Comparison of ENCODE assay signal across 8 cellular contexts in the genomic region with DNA sequence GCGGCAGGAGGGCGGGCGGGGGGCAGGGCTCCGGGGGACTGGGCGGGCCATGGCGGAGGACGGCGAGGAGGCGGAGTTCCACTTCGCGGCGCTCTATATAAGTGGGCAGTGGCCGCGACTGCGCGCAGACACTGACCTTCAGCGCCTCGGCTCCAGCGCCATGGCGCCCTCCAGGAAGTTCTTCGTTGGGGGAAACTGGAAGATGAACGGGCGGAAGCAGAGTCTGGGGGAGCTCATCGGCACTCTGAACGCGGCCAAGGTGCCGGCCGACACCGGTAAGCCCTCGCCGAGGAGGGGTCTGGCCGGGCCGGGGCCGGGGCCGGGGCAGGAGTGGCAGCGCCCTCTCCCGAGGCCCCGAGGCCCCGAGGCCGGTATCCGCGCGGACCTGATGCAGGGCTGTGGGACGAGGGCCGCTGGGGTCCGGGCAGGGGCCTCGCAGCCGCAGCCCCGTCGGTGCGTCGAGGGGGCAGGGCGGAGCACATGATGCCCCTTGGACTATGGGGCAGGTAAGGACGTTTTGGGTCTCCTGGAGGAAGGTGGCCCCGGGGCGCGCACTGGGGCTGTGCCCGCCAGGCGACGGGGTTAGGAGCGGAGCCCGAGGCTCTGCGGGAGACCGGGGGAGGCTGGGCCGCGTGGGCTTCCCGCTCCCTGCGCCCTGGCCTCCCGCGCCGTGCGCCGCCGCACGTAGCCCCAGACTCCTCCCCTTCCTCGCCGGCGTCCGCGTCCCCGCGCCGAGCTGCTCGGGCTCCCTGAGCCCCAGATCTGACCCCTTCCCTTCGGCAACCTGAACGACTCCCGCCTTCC. TPM values are rescaled to one million over a fixed set of nuclear protein-coding genes. Genes with fewer than 3 reads are reported as not detected.
A peak's percentile ranks its signal among the peaks of the same experiment; 100 is the strongest.
DNase-seq lines count a peak whose midpoint lies in the region; ATAC-seq, FAIRE-seq and TF ChIP-seq lines count a peak whose summit lies in the region.

A gene (plus strand): TSS at position 125 of the 804 bp plus-strand sequence. CDS start 36 bp downstream, at position 161.

- WGBS in HepG2 (ENCODE audit: low lambda C conversion rate): 1% methylated on average over 17 of the region's 87 CpGs

- peak within 1 kb of the TSS; percentile 98 for H3K4me2 ChIP-seq in HepG2 (ENCODE audit: low read depth, low read length)

- DNase-seq in A673 (ENCODE audit: low spot score) (peak; percentile 80), NCI-H446 (lab: John Stamatoyannopoulos, UW) (peak; percentile 63 to 92), dermis blood vessel endothelial cell (peak; percentile 86), HepG2 (ENCODE audit: low spot score) (peak; percentile 39)
- DNase-seq in activated CD4-positive, alpha-beta T cell treated with anti-CD3 and anti-CD28 coated beads, Interleukin-2, amount 50 U/mL, for 24 hours (ENCODE audit: low read depth in 1 of 2, low spot score in 1 of 2): peak; percentile 64 to 71
- peak; percentile 73 to 82 for DNase-seq in stimulated activated CD4-positive, alpha-beta T cell treated with anti-CD3 and anti-CD28 coated beads, Interleukin-2, amount 100 ng/mL, for 48 hours

- POLR2A ChIA-PET in A673 (lab: Charles Lee; ENCODE audit: low non-redundant PET): interaction anchor here (0.6 to 0.8 kb wide), 2 partner anchors 15 to 144 kb away, joined by 3 to 4 read pairs; no protein-coding TSS in a partner anchor
- POLR2A ChIA-PET in HepG2 (lab: Yijun Ruan, JAX): interaction anchor here (0.5 to 6.0 kb wide), 19 partner anchors 13 to 1039 kb away, joined by 3 to 132 read pairs (median 5); a partner anchor contains a TSS

- in situ Hi-C loops in HepG2 (cut with HindIII; ENCODE audit: extremely low pct_ligation_motif_present, low pct_unique_long_range_greater_than_20kb): no loop called here

- peak within 1 kb of the TSS; percentile 100 for H3K4me3 ChIP-seq in A673 (ENCODE audit: low read depth, low read length, poor library complexity, severe bottlenecking)
- H3K4me3 ChIP-seq in HepG2 (replicated peaks in 1 of 3; ENCODE audit: insufficient read depth in 1 of 3, low read depth in 2 of 3, low read length in 3 of 3): peak within 1 kb of the TSS; percentile 88 to 96 (median 92)

- no peaks in the 10 kb centered on the region for H3K27me3 ChIP-seq in A673 (replicated peaks; ENCODE audit: insufficient read depth, low read depth, low read length, poor library complexity)
- H3K27me3 ChIP-seq in HepG2 (ENCODE audit: control insufficient read depth in 1 of 2, insufficient read depth in 2 of 2, low read length in 2 of 2): no peaks in the 10 kb centered on the region; a peak in 1 of 5 replicates

- ATAC-seq in GM18861 (IDR thresholded peaks at IDR 0.05; ENCODE audit: unreplicated experiment) (peak; percentile 40), HG03066 (IDR thresholded peaks at IDR 0.05; ENCODE audit: low read depth, unreplicated experiment) (peak; percentile 59), HepG2 (peak; percentile 73)

- H3K36me3 ChIP-seq in A673 (ENCODE audit: insufficient read depth, low read length, poor library complexity, severe bottlenecking) (peaks cover 62% of the 10 kb centered on the region), HepG2 (replicated peaks in 1 of 2; ENCODE audit: control insufficient read depth in 1 of 2, insufficient read depth in 2 of 2, low read length in 2 of 2) (peaks cover 17 to 34% of the 10 kb centered on the region in 2 experiments)

- peak in 1 of 2 experiments; percentile 98; a peak in 2 of 4 replicates for TF ChIP-seq POLR2A in HepG2 (IDR thresholded peaks at IDR 0.05; ENCODE audit: insufficient read depth in 1 of 2, low read depth in 2 of 2, low read length in 2 of 2)

- H4K20me1 ChIP-seq in HepG2 (ENCODE audit: insufficient read depth, low read length): peaks cover 44% of the 10 kb centered on the region

- peak within 1 kb of the TSS; percentile 95 for H3K9ac ChIP-seq in HepG2 (ENCODE audit: insufficient read depth, low read depth, low read length)

- TF ChIP-seq CTCF in A673 (conservative IDR thresholded peaks at IDR 0.05; ENCODE audit: low read depth, low read length) (no peak), HepG2 (CRISPR knock-in tag; IDR thresholded peaks at IDR 0.05) (peak; percentile 5; the same call in 1 of the 2 replicates)

- H3K9me3 ChIP-seq in A673 (ENCODE audit: low read depth, low read length, poor library complexity, severe bottlenecking) (no peaks in the 10 kb centered on the region), HepG2 (ENCODE audit: low read length) (no peaks in the 10 kb centered on the region)

- CTCF ChIA-PET in A673 (lab: Charles Lee) (interaction anchor here (0.6 to 1.6 kb wide), 3 partner anchors 114 to 923 kb away, joined by 4 to 6 read pairs (median 6); a partner anchor contains a TSS), HepG2 (lab: Yijun Ruan, JAX; ENCODE audit: low intra/inter-chr PET ratio, low total read pairs) (no interaction called here)

- peak within 1 kb of the TSS; percentile 99 for H3K27ac ChIP-seq in A673 (ENCODE audit: low read depth, low read length, poor library complexity, severe bottlenecking)
- peak within 1 kb of the TSS; percentile 87 for H3K27ac ChIP-seq in HepG2 (ENCODE audit: extremely low read length, insufficient read depth, low read length)

- peak; percentile 59 for TF ChIP-seq RAD21 in HepG2 (CRISPR knock-in tag; IDR thresholded peaks at IDR 0.05)

- no peak for FAIRE-seq in HepG2 (lab: Jason Lieb, UNC)

- H3K4me1 ChIP-seq in A673 (ENCODE audit: insufficient read depth, low read length, poor library complexity, severe bottlenecking) (peaks cover 34% of the 10 kb centered on the region), HepG2 (ENCODE audit: insufficient read depth, low read length) (peaks cover 45% of the 10 kb centered on the region)

- intact Hi-C loops in A673 (cut with micrococcal nuclease; ENCODE audit: unreplicated experiment): loop anchor here (2.0 kb wide), 1 partner anchor 15 kb away; a partner anchor contains a TSS
- intact Hi-C loops in HepG2 (cut with micrococcal nuclease; ENCODE audit: unreplicated experiment): loop anchor here (2.0 kb wide), 1 partner anchor 15 kb away; a partner anchor contains a TSS

- H2AFZ ChIP-seq in HepG2 (ENCODE audit: low read length): no peak within 1 kb of the TSS

- no peak for TF ChIP-seq EP300 in HepG2 (IDR thresholded peaks at IDR 0.05; ENCODE audit: low read depth in 2 of 2, low read length in 2 of 2)
- no peak for TF ChIP-seq EP300 in HepG2 (CRISPR knock-in tag; IDR thresholded peaks at IDR 0.05; ENCODE audit: borderline replicate concordance)

- BruUV-seq in A673 (replicated peaks; lab: Mats Ljungman, UMichigan): no TSS peak
- no TSS peak for BruUV-seq in HepG2 (replicated peaks; lab: Mats Ljungman, UMichigan)

- H3K79me2 ChIP-seq in HepG2 (ENCODE audit: insufficient read depth, low read length): peaks cover 29% of the 10 kb centered on the region

TF ChIP-seq in HepG2, 621 proteins besides CTCF, POLR2A, EP300 and RAD21 (continues in another document):
- TF ChIP-seq NR2F2 (IDR thresholded peaks at IDR 0.05; ENCODE audit: borderline replicate concordance, low read depth) (no peak), FOXP1 (IDR thresholded peaks at IDR 0.05) (no peak), FOXP1 (CRISPR knock-in tag; IDR thresholded peaks at IDR 0.05) (no peak)
- TF ChIP-seq, protein P1, sequence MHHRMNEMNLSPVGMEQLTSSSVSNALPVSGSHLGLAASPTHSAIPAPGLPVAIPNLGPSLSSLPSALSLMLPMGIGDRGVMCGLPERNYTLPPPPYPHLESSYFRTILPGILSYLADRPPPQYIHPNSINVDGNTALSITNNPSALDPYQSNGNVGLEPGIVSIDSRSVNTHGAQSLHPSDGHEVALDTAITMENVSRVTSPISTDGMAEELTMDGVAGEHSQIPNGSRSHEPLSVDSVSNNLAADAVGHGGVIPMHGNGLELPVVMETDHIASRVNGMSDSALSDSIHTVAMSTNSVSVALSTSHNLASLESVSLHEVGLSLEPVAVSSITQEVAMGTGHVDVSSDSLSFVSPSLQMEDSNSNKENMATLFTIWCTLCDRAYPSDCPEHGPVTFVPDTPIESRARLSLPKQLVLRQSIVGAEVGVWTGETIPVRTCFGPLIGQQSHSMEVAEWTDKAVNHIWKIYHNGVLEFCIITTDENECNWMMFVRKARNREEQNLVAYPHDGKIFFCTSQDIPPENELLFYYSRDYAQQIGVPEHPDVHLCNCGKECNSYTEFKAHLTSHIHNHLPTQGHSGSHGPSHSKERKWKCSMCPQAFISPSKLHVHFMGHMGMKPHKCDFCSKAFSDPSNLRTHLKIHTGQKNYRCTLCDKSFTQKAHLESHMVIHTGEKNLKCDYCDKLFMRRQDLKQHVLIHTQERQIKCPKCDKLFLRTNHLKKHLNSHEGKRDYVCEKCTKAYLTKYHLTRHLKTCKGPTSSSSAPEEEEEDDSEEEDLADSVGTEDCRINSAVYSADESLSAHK (CRISPR knock-in tag; IDR thresholded peaks at IDR 0.05; ENCODE audit: borderline replicate concordance): no peak

RNA-seq across cellular contexts. Expression of the gene that starts here (rescaled TPM):
- total RNA-seq in A673 (2021): 1,240 and 1,277 TPM in 2 replicates
- 625 and 743 TPM in 2 replicates for total RNA-seq in dermis blood vessel endothelial cell
- total RNA-seq in HepG2 (2016; rRNA removed; fragmentation: Illumina TruSeq; extraction: Trizol): 945 and 1,237 TPM in 2 replicates
- 140 and 155 TPM in 2 replicates for total RNA-seq in HepG2 (2016; cell fraction: cytosol; rRNA removed; fragmentation: Illumina TruSeq; extraction: Trizol; ENCODE audit: low read depth)
- total RNA-seq in HepG2 (2016; cell fraction: insoluble cytoplasmic fraction; rRNA removed; fragmentation: Illumina TruSeq; extraction: Trizol): 973 and 1,308 TPM in 2 replicates
- 225 and 227 TPM in 2 replicates for total RNA-seq in HepG2 (2016; cell fraction: membrane; rRNA removed; fragmentation: Illumina TruSeq; extraction: Trizol)
- 304 and 321 TPM in 2 replicates for total RNA-seq in HepG2 (2016; cell fraction: nucleus; rRNA removed; fragmentation: Illumina TruSeq; extraction: Trizol)
- polyA plus RNA-seq in HepG2 (2011; rRNA removed): 2,303 and 2,535 TPM in 2 replicates
- 2,411 and 2,863 TPM in 2 replicates for polyA plus RNA-seq in HepG2 (2011; cell fraction: cytosol; rRNA removed)
- 791 and 898 TPM in 2 replicates for polyA plus RNA-seq in HepG2 (2011; cell fraction: nucleus; rRNA removed)
- polyA plus RNA-seq in HepG2 (2012): 761 and 831 TPM in 2 replicates
- 144 and 145 TPM in 2 replicates for polyA plus RNA-seq in HepG2 (2016; cell fraction: cytosol; fragmentation: Illumina TruSeq; extraction: Trizol; ENCODE audit: low read depth)
- polyA plus RNA-seq in HepG2 (2016; cell fraction: insoluble cytoplasmic fraction; fragmentation: Illumina TruSeq; extraction: Trizol; ENCODE audit: low read depth): 1,111 and 1,213 TPM in 2 replicates
- polyA plus RNA-seq in HepG2 (2016; cell fraction: membrane; fragmentation: Illumina TruSeq; extraction: Trizol; ENCODE audit: low read depth): 192 and 205 TPM in 2 replicates
- 439 and 458 TPM in 2 replicates for polyA plus RNA-seq in HepG2 (2016; cell fraction: nucleus; fragmentation: Illumina TruSeq; extraction: Trizol; ENCODE audit: insufficient read depth, low read depth)
- 3,388 and 3,474 TPM in 2 replicates for polyA minus RNA-seq in HepG2 (2011; rRNA and poly(A)+ RNA removed; ENCODE audit: low replicate concordance)
- polyA minus RNA-seq in HepG2 (2011; cell fraction: cytosol; rRNA and poly(A)+ RNA removed): 607 and 618 TPM in 2 replicates
- 242 and 287 TPM in 2 replicates for polyA minus RNA-seq in HepG2 (2011; cell fraction: nucleus; rRNA and poly(A)+ RNA removed)

Comparison
In these comparisons a context has a peak if more than half of its experiments do, and no peak if none do; other contexts are left out.
1. Peak in every context shown above with its lines: DNase-seq, ATAC-seq, H3K4me3 ChIP-seq and H3K27ac ChIP-seq.